8 cellular contexts compared by ENCODE assay signal in the genomic region with DNA sequence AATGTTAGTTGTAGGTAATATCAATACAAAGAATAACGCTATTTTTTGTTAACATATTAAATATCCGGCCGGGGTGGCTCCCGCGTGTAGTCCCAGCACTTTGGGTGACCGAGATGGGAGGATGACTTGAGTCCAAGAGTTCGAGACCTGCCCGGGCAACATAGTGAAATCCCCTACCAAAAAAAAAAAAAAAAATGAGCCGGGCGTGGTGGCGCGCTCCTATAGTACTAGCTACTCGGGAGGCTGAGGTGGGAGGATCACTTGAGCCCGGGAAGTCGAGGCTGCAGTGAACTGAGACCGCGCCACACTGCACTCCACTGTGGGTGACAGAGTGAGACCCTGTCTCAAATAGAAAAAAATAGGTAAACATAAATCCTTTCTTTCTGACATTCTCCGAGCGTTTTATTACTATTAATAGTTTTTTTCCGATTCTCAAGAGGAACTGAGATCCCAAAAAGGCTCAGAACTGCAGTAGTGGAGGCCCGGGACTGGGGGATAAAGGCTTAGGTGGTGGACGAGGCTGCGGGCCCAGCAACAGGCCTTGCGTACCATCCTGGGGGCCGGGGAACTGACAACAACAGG. TPM values are rescaled to one million over a fixed set of nuclear protein-coding genes. Genes with fewer than 3 reads are reported as not detected.
DNase-seq lines count a peak whose midpoint lies in the region; ATAC-seq and TF ChIP-seq lines count a peak whose summit lies in the region.

No MANE protein-coding gene starts in this region.

- H4K20me1 ChIP-seq in neural cell (ENCODE audit: insufficient read depth), result no peaks in the 10 kb centered on the region

- H3K27me3 ChIP-seq in BJ (ENCODE audit: control insufficient read depth, insufficient read depth, low read length), result no peaks in the 10 kb centered on the region
- no peaks in the 10 kb centered on the region for H3K27me3 ChIP-seq in duodenal mucosa (ENCODE audit: control insufficient read depth in 1 of 2, insufficient read depth in 2 of 2, low read length in 2 of 2)
- H3K27me3 ChIP-seq in neural cell (ENCODE audit: insufficient read depth, low read depth, low read length), result no peaks in the 10 kb centered on the region

- TF ChIP-seq EP300 in neural cell (conservative IDR thresholded peaks at IDR 0.05; ENCODE audit: poor library complexity, severe bottlenecking), result no peak

- no peak for TF ChIP-seq RAD21 in neural cell (conservative IDR thresholded peaks at IDR 0.05)

- H3K4me3 ChIP-seq in BJ (ENCODE audit: low read depth, low read length) (peak overlapping the region; percentile 97), duodenal mucosa (ENCODE audit: low read depth in 1 of 2, low read length in 2 of 2) (peak overlapping the region; percentile 95 to 97), neural cell (ENCODE audit: low read length) (peak overlapping the region; percentile 72)

- H3K9ac ChIP-seq in duodenal mucosa (ENCODE audit: low read depth in 1 of 2, low read length in 2 of 2) (peak overlapping the region; percentile 85 to 93), neural cell (ENCODE audit: low read length) (peak overlapping the region; percentile 92)

- DNase-seq in BJ (ENCODE audit: low read depth) (no peak), DMS153 treated with DMSO at 0.1 percent for 48 hours (lab: John Stamatoyannopoulos, UW; ENCODE audit: unreplicated experiment) (no peak), NCI-H2107 (lab: John Stamatoyannopoulos, UW) (no peak)

- TF ChIP-seq CTCF in BJ (IDR thresholded peaks at IDR 0.05; ENCODE audit: insufficient read depth, low read depth, low read length) (no peak), neural cell (IDR thresholded peaks at IDR 0.05; ENCODE audit: poor library complexity, severe bottlenecking) (no peak)

- H3K36me3 ChIP-seq in BJ (ENCODE audit: control insufficient read depth, insufficient read depth, low read length) (no peaks in the 10 kb centered on the region), KOPT-K1 (ENCODE audit: insufficient read depth, low read length) (0 out of 2 replicates have a peak, but pooled peaks cover 11% of the 10 kb centered on the region), duodenal mucosa (ENCODE audit: control insufficient read depth in 1 of 2, insufficient read depth in 2 of 2, low read length in 2 of 2) (peaks cover 0 to 2% of the 10 kb centered on the region in 2 donors), neural cell (ENCODE audit: insufficient read depth, low read length) (no peaks in the 10 kb centered on the region)

- H3F3A ChIP-seq in neural cell (ENCODE audit: insufficient read depth, low read length, poor library complexity, severe bottlenecking), result no peaks in the 10 kb centered on the region

- H2AFZ ChIP-seq in neural cell (ENCODE audit: low read depth, low read length), result peak overlapping the region; percentile 42

- no peaks in the 10 kb centered on the region for H3K9me2 ChIP-seq in neural cell (ENCODE audit: insufficient read depth, low read length)

- H3K79me2 ChIP-seq in neural cell (replicated peaks; ENCODE audit: insufficient read depth, low read length), result peaks cover 53% of the 10 kb centered on the region

- CTCF ChIA-PET in BJ (lab: Yijun Ruan, JAX), result interaction anchor here (1.2 kb wide), 1 partner anchor 9 kb away, joined by 3 read pairs; no protein-coding TSS in a partner anchor

- ATAC-seq in GM21381 (IDR thresholded peaks at IDR 0.05; ENCODE audit: unreplicated experiment), result no peak
- no peak for ATAC-seq in HG03354 (IDR thresholded peaks at IDR 0.05; ENCODE audit: poor library complexity, severe bottlenecking, unreplicated experiment)

- POLR2A ChIA-PET in BJ (lab: Charles Lee), result interaction anchor here (1.2 kb wide), 1 partner anchor 14 kb away, joined by 4 read pairs; no protein-coding TSS in a partner anchor

- no peaks in the 10 kb centered on the region for H3K9me3 ChIP-seq in KOPT-K1 (ENCODE audit: insufficient read depth, low read length, poor library complexity, severe bottlenecking)
- H3K9me3 ChIP-seq in duodenal mucosa (ENCODE audit: control insufficient read depth in 1 of 2, low read length in 2 of 2), result no peaks in the 10 kb centered on the region
- H3K9me3 ChIP-seq in neural cell (ENCODE audit: low read length), result no peaks in the 10 kb centered on the region

- H3K27ac ChIP-seq in KOPT-K1 (ENCODE audit: low read depth, low read length, poor library complexity, severe bottlenecking) (peak overlapping the region; percentile 84), duodenal mucosa (ENCODE audit: low read depth, low read length) (peak overlapping the region; percentile 59), neural cell (ENCODE audit: low read length) (peak overlapping the region; percentile 95)

- peak overlapping the region; percentile 52 for H3K4me2 ChIP-seq in neural cell (ENCODE audit: low read length)

- H3K4me1 ChIP-seq in duodenal mucosa (ENCODE audit: control insufficient read depth in 1 of 2, insufficient read depth in 2 of 2, low read length in 2 of 2), result peaks cover 61 to 62% of the 10 kb centered on the region in 2 donors

TF ChIP-seq in neural cell, 6 proteins besides CTCF, POLR2A, EP300 and RAD21:
- TF ChIP-seq TAF1 (IDR thresholded peaks at IDR 0.05; ENCODE audit: low read depth) (no peak), MXI1 (conservative IDR thresholded peaks at IDR 0.05; ENCODE audit: poor library complexity, severe bottlenecking) (no peak), POLR2AphosphoS5 (IDR thresholded peaks at IDR 0.05) (no peak), SMC3 (conservative IDR thresholded peaks at IDR 0.05; ENCODE audit: poor library complexity) (no peak)
- TF ChIP-seq, protein P1, sequence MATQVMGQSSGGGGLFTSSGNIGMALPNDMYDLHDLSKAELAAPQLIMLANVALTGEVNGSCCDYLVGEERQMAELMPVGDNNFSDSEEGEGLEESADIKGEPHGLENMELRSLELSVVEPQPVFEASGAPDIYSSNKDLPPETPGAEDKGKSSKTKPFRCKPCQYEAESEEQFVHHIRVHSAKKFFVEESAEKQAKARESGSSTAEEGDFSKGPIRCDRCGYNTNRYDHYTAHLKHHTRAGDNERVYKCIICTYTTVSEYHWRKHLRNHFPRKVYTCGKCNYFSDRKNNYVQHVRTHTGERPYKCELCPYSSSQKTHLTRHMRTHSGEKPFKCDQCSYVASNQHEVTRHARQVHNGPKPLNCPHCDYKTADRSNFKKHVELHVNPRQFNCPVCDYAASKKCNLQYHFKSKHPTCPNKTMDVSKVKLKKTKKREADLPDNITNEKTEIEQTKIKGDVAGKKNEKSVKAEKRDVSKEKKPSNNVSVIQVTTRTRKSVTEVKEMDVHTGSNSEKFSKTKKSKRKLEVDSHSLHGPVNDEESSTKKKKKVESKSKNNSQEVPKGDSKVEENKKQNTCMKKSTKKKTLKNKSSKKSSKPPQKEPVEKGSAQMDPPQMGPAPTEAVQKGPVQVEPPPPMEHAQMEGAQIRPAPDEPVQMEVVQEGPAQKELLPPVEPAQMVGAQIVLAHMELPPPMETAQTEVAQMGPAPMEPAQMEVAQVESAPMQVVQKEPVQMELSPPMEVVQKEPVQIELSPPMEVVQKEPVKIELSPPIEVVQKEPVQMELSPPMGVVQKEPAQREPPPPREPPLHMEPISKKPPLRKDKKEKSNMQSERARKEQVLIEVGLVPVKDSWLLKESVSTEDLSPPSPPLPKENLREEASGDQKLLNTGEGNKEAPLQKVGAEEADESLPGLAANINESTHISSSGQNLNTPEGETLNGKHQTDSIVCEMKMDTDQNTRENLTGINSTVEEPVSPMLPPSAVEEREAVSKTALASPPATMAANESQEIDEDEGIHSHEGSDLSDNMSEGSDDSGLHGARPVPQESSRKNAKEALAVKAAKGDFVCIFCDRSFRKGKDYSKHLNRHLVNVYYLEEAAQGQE (IDR thresholded peaks at IDR 0.05; ENCODE audit: borderline replicate concordance), result no peak

RNA-seq across cellular contexts. Expression of a gene that starts 1.0 kb away (rescaled TPM):
- 10.0 and 12.2 TPM in 2 replicates for polyA plus RNA-seq in BJ (2011; rRNA removed)
- polyA minus RNA-seq in BJ (2011; rRNA and poly(A)+ RNA removed), result 8.5 and 11.2 TPM in 2 replicates
- polyA plus RNA-seq in neural cell, result 16.1 and 20.1 TPM in 2 replicates
- 50.4 and 72.0 TPM in 2 replicates for polyA minus RNA-seq in neural cell
